ENCODE assay signal across 13 cellular contexts in the genomic region with DNA sequence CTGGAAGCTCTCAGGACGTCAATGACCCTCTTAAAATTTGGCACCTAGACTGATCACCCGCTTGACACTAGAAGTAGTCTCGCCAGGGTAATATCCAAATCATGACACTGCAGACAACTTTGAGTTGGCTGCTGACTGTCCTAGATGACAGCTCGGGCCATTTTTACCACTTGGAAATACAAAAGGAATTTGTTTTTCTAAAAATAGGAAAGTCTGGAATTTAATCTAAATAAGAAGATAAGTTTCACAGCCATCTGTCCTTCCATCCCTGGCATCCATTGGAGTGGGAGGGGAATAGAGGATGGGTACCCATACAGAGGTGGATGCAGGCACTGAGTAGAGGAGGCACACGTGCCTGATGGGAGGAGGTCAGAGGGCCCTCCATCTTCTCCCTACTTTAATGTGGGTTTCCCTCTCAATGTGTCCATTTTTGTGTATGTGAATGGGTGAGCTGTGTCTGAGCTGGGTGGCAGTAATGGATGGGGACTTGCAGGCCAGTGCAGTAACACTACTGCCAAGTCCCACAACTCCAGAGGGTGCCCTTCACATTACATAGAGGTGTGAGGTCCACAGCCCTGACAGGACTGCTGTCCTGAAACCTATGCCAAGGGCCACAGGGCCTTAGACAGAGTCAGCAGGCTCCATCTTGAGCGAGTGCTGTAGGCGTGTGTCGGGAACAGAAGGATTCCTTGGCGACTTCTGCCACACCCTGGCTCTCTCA.
A peak's percentile ranks its signal among the peaks of the same experiment; 100 is the strongest.
DNase-seq lines count a peak whose midpoint lies in the region; ATAC-seq and TF ChIP-seq lines count a peak whose summit lies in the region.
"Had no signal": no experiment of that assay in that cellular context is flagged by ENCODE, and none has a peak within 500 bp of the region (broad histone marks: within the 10 kb centered on the region; RNA-seq: fewer than 3 reads in every experiment).

No MANE protein-coding gene starts in this region.

- no peaks in the 10 kb centered on the region for H3K9me3 ChIP-seq in ascending aorta
- H3K9me3 ChIP-seq in upper lobe of left lung, result no peaks in the 10 kb centered on the region

- peaks cover 2% of the 10 kb centered on the region for H3K36me3 Mint-ChIP-seq in osteocyte (ENCODE audit: unreplicated experiment)

- H3K36me3 ChIP-seq in ascending aorta (no peaks in the 10 kb centered on the region), upper lobe of left lung (no peaks in the 10 kb centered on the region)

- H3K27ac Mint-ChIP-seq in osteocyte (ENCODE audit: unreplicated experiment), result peak overlapping the region; percentile 95
- H3K27ac Mint-ChIP-seq: CD14-positive monocyte had no signal

- peak overlapping the region; percentile 89 to 91 for H3K27ac ChIP-seq in ascending aorta
- peak overlapping the region; percentile 23 to 73 (median 48) for H3K27ac ChIP-seq in upper lobe of left lung

- WGBS in upper lobe of left lung, 2 donors, result 47 to 52% methylated on average over 9 of the region's 9 CpGs

- DNase-seq in ascending aorta (ENCODE audit: low spot score in 2 of 2) (no peak), left cardiac atrium (no peak), osteocyte (ENCODE audit: extremely low spot score, unreplicated experiment) (no peak), upper lobe of left lung (no peak), iPS-NIHi7 (ENCODE audit: extremely low spot score) (no peak), kidney tubule cell (ENCODE audit: low spot score) (no peak)
- no peak for DNase-seq in activated T-cell treated with anti-CD3 and anti-CD28 coated beads, Interleukin-2, amount 50 U/mL, for 48 hours
- DNase-seq: activated CD4-positive, alpha-beta T cell treated with anti-CD3 and anti-CD28 coated beads for 1 hour; activated T-cell treated with anti-CD3 and anti-CD28 coated beads, Interleukin-2, amount 50 U/mL, for 4 hours; NCI-H187 treated with DMSO at 0.1 percent for 48 hours; nucleus accumbens; T-helper 17 cell had no signal

- no peak for TF ChIP-seq POLR2A in upper lobe of left lung (IDR thresholded peaks at IDR 0.05)

- TF ChIP-seq CTCF in ascending aorta (IDR thresholded peaks at IDR 0.05) (no peak), osteocyte (IDR thresholded peaks at IDR 0.05) (no peak), upper lobe of left lung (IDR thresholded peaks at IDR 0.05) (no peak)

- no peak overlapping the region for H3K4me3 Mint-ChIP-seq in osteocyte (ENCODE audit: unreplicated experiment)
- H3K4me3 Mint-ChIP-seq: activated T-cell treated with anti-CD3 and anti-CD28 coated beads, Interleukin-2, amount 50 U/mL, for 4 hours; CD14-positive monocyte; T-helper 17 cell had no signal

- H3K4me3 ChIP-seq in ascending aorta (no peak overlapping the region), upper lobe of left lung (no peak overlapping the region)

- H3K9me3 Mint-ChIP-seq in osteocyte (ENCODE audit: unreplicated experiment), result no peaks in the 10 kb centered on the region
- H3K9me3 Mint-ChIP-seq: activated T-cell treated with anti-CD3 and anti-CD28 coated beads, Interleukin-2, amount 50 U/mL, for 4 hours; CD14-positive monocyte had no signal

- TF ChIP-seq EP300 in upper lobe of left lung (IDR thresholded peaks at IDR 0.05), result no peak

- intact Hi-C loops in ascending aorta (cut with DNase I) (no loop called here), left cardiac atrium (cut with DNase I) (no loop called here)

- H3K27me3 Mint-ChIP-seq in osteocyte (ENCODE audit: unreplicated experiment), result no peaks in the 10 kb centered on the region

- H3K27me3 ChIP-seq in ascending aorta (no peaks in the 10 kb centered on the region), upper lobe of left lung (no peaks in the 10 kb centered on the region)

- H3K4me1 Mint-ChIP-seq in osteocyte (ENCODE audit: unreplicated experiment), result peaks cover 78% of the 10 kb centered on the region

- ATAC-seq in left cardiac atrium, result peak; percentile 73 to 83
- ATAC-seq in upper lobe of left lung (ENCODE audit: low FRiP score in 2 of 2), result peak in 1 of 2 donors; percentile 16
- ATAC-seq: activated T-cell treated with anti-CD3 and anti-CD28 coated beads, Interleukin-2, amount 50 U/mL, for 4 hours; T-helper 17 cell had no signal

- H3K4me1 ChIP-seq in ascending aorta (peaks cover 21 to 67% of the 10 kb centered on the region in 2 donors), upper lobe of left lung (peaks cover 0 to 33% (median 18%) of the 10 kb centered on the region in 4 donors)
